1 cellular context compared by ENCODE assay signal in genomic region chr2:118010470-118010869, GRCh38.
TF ChIP-seq lines count a peak whose summit lies in the region.

No MANE protein-coding gene starts in this region.

TF ChIP-seq in GM12878, 131 proteins besides CTCF, POLR2A, EP300 and RAD21:
- TF ChIP-seq IKZF2 (IDR thresholded peaks at IDR 0.05) (no peak), E2F8 (IDR thresholded peaks at IDR 0.05; ENCODE audit: low read depth, partially characterized antibody) (no peak), CHD2 (IDR thresholded peaks at IDR 0.05; ENCODE audit: borderline replicate concordance, low read depth, low read length) (no peak)
